ENCODE assay signal across 10 cellular contexts in genomic region chr15:67042490-67043181, GRCh38. TPM values are rescaled to one million over a fixed set of nuclear protein-coding genes. Genes with fewer than 3 reads are reported as not detected.
A peak's percentile ranks its signal among the peaks of the same experiment; 100 is the strongest.
DNase-seq lines count a peak whose midpoint lies in the region; ATAC-seq and TF ChIP-seq lines count a peak whose summit lies in the region.
"Had no signal": no experiment of that assay in that cellular context is flagged by ENCODE, and none has a peak within 500 bp of the region (broad histone marks: within the 10 kb centered on the region; RNA-seq: fewer than 3 reads in every experiment).

No MANE protein-coding gene starts in this region.

- H3K79me2 ChIP-seq in Karpas-422 (ENCODE audit: low read length): no peaks in the 10 kb centered on the region

- H3K9ac ChIP-seq in BLaER1 (no peak overlapping the region), Karpas-422 (ENCODE audit: low read length) (peak overlapping the region; percentile 45)
- H3K9ac ChIP-seq: KMS-11 had no signal

- H2AFZ ChIP-seq in Karpas-422 (ENCODE audit: low read length): no peak overlapping the region; the same call in 1 of the 2 replicates

- no peaks in the 10 kb centered on the region for H3K36me3 Mint-ChIP-seq in activated T-helper 17 cell treated with anti-CD3 and anti-CD28 coated beads, Interleukin-2, amount 50 U/mL, for 72 hours (ENCODE audit: low read depth)

- H3K4me2 ChIP-seq in BLaER1 (peak overlapping the region; percentile 62), Karpas-422 (ENCODE audit: low read depth, low read length, poor library complexity, severe bottlenecking) (peak overlapping the region; percentile 53)
- H3K4me2 ChIP-seq: KMS-11 had no signal

- no peak for TF ChIP-seq POLR2A in right lobe of liver (IDR thresholded peaks at IDR 0.05)
- TF ChIP-seq POLR2A in testis (IDR thresholded peaks at IDR 0.05): no peak

- H3K4me3 Mint-ChIP-seq in activated T-helper 17 cell treated with anti-CD3 and anti-CD28 coated beads, Interleukin-2, amount 50 U/mL, for 72 hours: peak overlapping the region; percentile 26

- TF ChIP-seq CTCF in right lobe of liver (IDR thresholded peaks at IDR 0.05) (no peak), testis (IDR thresholded peaks at IDR 0.05) (no peak)

- H3K27me3 ChIP-seq in BLaER1 (no peaks in the 10 kb centered on the region), Karpas-422 (ENCODE audit: low read length) (no peaks in the 10 kb centered on the region), right lobe of liver (no peaks in the 10 kb centered on the region), testis (no peaks in the 10 kb centered on the region), H7 (ENCODE audit: control insufficient read depth, insufficient read depth, low read length) (no peaks in the 10 kb centered on the region)

- 37% methylated on average over 6 of the region's 7 CpGs for WGBS in right lobe of liver (ENCODE audit: insufficient coverage, low coverage, low lambda C conversion rate, missing lambda C conversion rate)
- WGBS in testis, 2 donors: 71 to 73% methylated on average over 6 to 7 of the region's 7 CpGs

- H3K36me3 ChIP-seq in BLaER1: no peaks in the 10 kb centered on the region
- H3K36me3 ChIP-seq in Karpas-422 (ENCODE audit: insufficient read depth, low read length): no peaks in the 10 kb centered on the region
- no peaks in the 10 kb centered on the region for H3K36me3 ChIP-seq in right lobe of liver
- no peaks in the 10 kb centered on the region for H3K36me3 ChIP-seq in testis (ENCODE audit: low read depth, missing control alignments)
- H3K36me3 ChIP-seq in H7 (replicated peaks; ENCODE audit: control insufficient read depth, insufficient read depth, low read length): no peaks in the 10 kb centered on the region

- H4K20me1 ChIP-seq in BLaER1 (no peaks in the 10 kb centered on the region), Karpas-422 (ENCODE audit: insufficient read depth, low read depth, low read length) (no peaks in the 10 kb centered on the region)

- DNase-seq in Karpas-422 (peak; percentile 70), right lobe of liver (no peak), testis (no peak), NCI-H2107 (lab: John Stamatoyannopoulos, UW) (no peak), NCI-H774 (lab: John Stamatoyannopoulos, UW) (no peak), H7 (no peak)
- DNase-seq: OCI-M1 had no signal

- H3K27ac Mint-ChIP-seq in activated T-helper 17 cell treated with anti-CD3 and anti-CD28 coated beads, Interleukin-2, amount 50 U/mL, for 72 hours: peak overlapping the region; percentile 12

- H3K4me3 ChIP-seq in BLaER1 (no peak overlapping the region), Karpas-422 (ENCODE audit: low read length) (peak overlapping the region; percentile 48; the same call in 1 of the 2 replicates), right lobe of liver (no peak overlapping the region), testis (no peak overlapping the region), H7 (ENCODE audit: insufficient read depth, low read depth, low read length) (no peak overlapping the region)

- H3K9me2 ChIP-seq in Karpas-422 (replicated peaks; ENCODE audit: insufficient read depth, low read length): no peaks in the 10 kb centered on the region

- H3K9me3 ChIP-seq in BLaER1: no peaks in the 10 kb centered on the region
- no peaks in the 10 kb centered on the region for H3K9me3 ChIP-seq in Karpas-422 (ENCODE audit: low read length)
- no peaks in the 10 kb centered on the region for H3K9me3 ChIP-seq in right lobe of liver
- no peaks in the 10 kb centered on the region for H3K9me3 ChIP-seq in testis

- no peaks in the 10 kb centered on the region for H3K27me3 Mint-ChIP-seq in activated T-helper 17 cell treated with anti-CD3 and anti-CD28 coated beads, Interleukin-2, amount 50 U/mL, for 72 hours

- peaks cover 32% of the 10 kb centered on the region for H3K4me1 Mint-ChIP-seq in activated T-helper 17 cell treated with anti-CD3 and anti-CD28 coated beads, Interleukin-2, amount 50 U/mL, for 72 hours

- no peaks in the 10 kb centered on the region for H3K9me3 Mint-ChIP-seq in activated T-helper 17 cell treated with anti-CD3 and anti-CD28 coated beads, Interleukin-2, amount 50 U/mL, for 72 hours

- H3K4me1 ChIP-seq in BLaER1 (peaks cover 26% of the 10 kb centered on the region), Karpas-422 (ENCODE audit: low read length) (peaks cover 23% of the 10 kb centered on the region; the same call in 1 of the 2 replicates), right lobe of liver (peaks cover 0 to 42% (median 20%) of the 10 kb centered on the region in 4 donors), testis (peaks cover 4% of the 10 kb centered on the region)

- ATAC-seq in activated T-helper 17 cell treated with anti-CD3 and anti-CD28 coated beads, Interleukin-2, amount 50 U/mL, for 72 hours (replicated peaks): peak; percentile 82
- peak; percentile 29 to 43 (median 40) for ATAC-seq in right lobe of liver

- no peak overlapping the region for H3K27ac ChIP-seq in BLaER1
- H3K27ac ChIP-seq in Karpas-422 (ENCODE audit: low read length): peak overlapping the region; percentile 72
- no peak overlapping the region for H3K27ac ChIP-seq in right lobe of liver
- H3K27ac ChIP-seq in testis: no peak overlapping the region
- H3K27ac ChIP-seq: KMS-11 had no signal

- intact Hi-C loops in right lobe of liver (cut with DNase I): no loop called here
- intact Hi-C loops in testis (cut with DNase I; ENCODE audit: low total_unique reads): no loop called here

RNA-seq across cellular contexts. Expression of gene SMAD3, which starts 22.8 kb away (rescaled TPM):
- 12.8 and 27.7 TPM in 2 replicates for total RNA-seq in Karpas-422 (2014; rRNA removed; shearing (Covaris generic); ENCODE audit: low replicate concordance)
- 10 to 100 TPM; 57.0 to 94.9 TPM for total RNA-seq in activated T-helper 17 cell treated with anti-CD3 and anti-CD28 coated beads, Interleukin-2, amount 50 U/mL, for 72 hours
- total RNA-seq in right lobe of liver: 10 to 100 TPM in 5 of 6 experiments, 1 to 10 TPM in 1; 9.2 to 34.0 (median 14.4) TPM
- 10 to 100 TPM; 18.7 to 31.6 TPM for total RNA-seq in testis
- polyA plus RNA-seq in testis (ENCODE audit: insufficient read depth, low read depth, low replicate concordance): 11.4 TPM
- 29.2 and 30.8 TPM in 2 replicates for total RNA-seq in H7 (2014; rRNA removed; shearing (Covaris generic))
